Comparison of ENCODE assay signal across 9 cellular contexts in the genomic region with DNA sequence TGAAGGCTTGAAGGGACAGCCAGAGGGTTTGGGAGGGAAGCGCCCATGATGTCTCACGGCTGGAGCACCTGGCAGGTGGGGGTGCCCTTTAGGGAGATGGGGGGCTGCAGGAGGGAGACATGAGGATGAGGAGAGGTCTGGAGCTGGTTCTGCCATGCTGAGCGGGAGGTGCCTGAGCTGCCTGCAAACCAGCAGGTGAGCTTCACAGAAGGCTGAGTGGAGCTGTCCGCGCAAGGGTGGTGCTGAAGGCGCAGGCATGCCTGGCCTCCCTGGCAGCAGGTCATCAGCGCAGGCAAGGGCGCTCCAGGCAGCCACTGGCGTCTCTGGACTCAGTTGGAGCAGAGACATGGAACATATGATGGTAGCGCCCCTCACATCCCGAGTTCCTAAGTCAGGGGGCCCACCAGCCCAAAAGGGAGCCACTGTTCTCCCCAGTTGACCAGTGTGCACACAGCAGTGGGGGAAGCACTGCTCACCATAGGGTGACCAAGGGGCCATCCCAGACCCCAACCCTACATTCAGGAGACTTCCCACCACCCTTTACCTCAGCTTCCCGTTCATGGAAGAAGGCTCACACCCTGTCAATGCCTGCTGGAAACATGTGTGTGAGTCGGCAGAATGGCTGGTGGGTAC. TPM values are rescaled to one million over a fixed set of nuclear protein-coding genes. Genes with fewer than 3 reads are reported as not detected.
DNase-seq lines count a peak whose midpoint lies in the region; ATAC-seq, FAIRE-seq and TF ChIP-seq lines count a peak whose summit lies in the region.
"Had no signal": no experiment of that assay in that cellular context is flagged by ENCODE, and none has a peak within 500 bp of the region (broad histone marks: within the 10 kb centered on the region; RNA-seq: fewer than 3 reads in every experiment).

No MANE protein-coding gene starts in this region.

- H3K27me3 ChIP-seq in H7 (ENCODE audit: control insufficient read depth, insufficient read depth, low read length) (no peaks in the 10 kb centered on the region), NT2/D1 (ENCODE audit: insufficient read depth, insufficient read length) (peaks cover 43% of the 10 kb centered on the region)

- H3K4me3 ChIP-seq in H7 (ENCODE audit: insufficient read depth, low read depth, low read length) = no peak overlapping the region
- H3K4me3 ChIP-seq in NT2/D1 (ENCODE audit: insufficient read length, low read depth) = no peak overlapping the region
- H3K4me3 ChIP-seq in fibroblast of pulmonary artery (replicated peaks; ENCODE audit: low read depth, low read length) = no peak overlapping the region
- H3K4me3 ChIP-seq: dorsolateral prefrontal cortex had no signal

- peak; percentile 95 for DNase-seq in H7
- DNase-seq in NT2/D1 (ENCODE audit: low read depth, low spot score) = peak; percentile 77
- peak; percentile 21 for DNase-seq in fibroblast of pulmonary artery (ENCODE audit: low read depth)
- peak; percentile 73 for DNase-seq in retina
- no peak for DNase-seq in GM19239 (ENCODE audit: insufficient read length, low spot score)
- DNase-seq in activated gamma-delta T cell (lab: John Stamatoyannopoulos, UW) = no peak
- DNase-seq in cerebellar nuclear complex (lab: John Stamatoyannopoulos, UW) = no peak
- DNase-seq: dorsolateral prefrontal cortex had no signal

- no peak overlapping the region for H3K9ac ChIP-seq in NT2/D1 (ENCODE audit: insufficient read length, low read depth)

- FAIRE-seq in GM19239 (lab: Jason Lieb, UNC) = no peak

- H3K4me1 ChIP-seq in NT2/D1 (ENCODE audit: insufficient read depth, insufficient read length) = peaks cover 19% of the 10 kb centered on the region

- peaks cover 25% of the 10 kb centered on the region for H3K9me3 ChIP-seq in NT2/D1 (ENCODE audit: insufficient read depth, low read length)

- ATAC-seq in GM19397 (IDR thresholded peaks at IDR 0.05; ENCODE audit: unreplicated experiment) = no peak

- H3K36me3 ChIP-seq in H7 (replicated peaks; ENCODE audit: control insufficient read depth, insufficient read depth, low read length) (no peaks in the 10 kb centered on the region), NT2/D1 (ENCODE audit: insufficient read depth, insufficient read length, low read length) (no peaks in the 10 kb centered on the region)

- no peak for TF ChIP-seq CTCF in fibroblast of pulmonary artery (IDR thresholded peaks at IDR 0.05; ENCODE audit: low read length, missing control alignments)

RNA-seq across cellular contexts. Expression of a gene that starts 25.8 kb away (rescaled TPM):
- total RNA-seq in H7 (2014; rRNA removed; shearing (Covaris generic)) = 32.1 and 34.1 TPM in 2 replicates

Comparison
In these comparisons a context has a peak if more than half of its experiments do, and no peak if none do; other contexts are left out.
1. DNase-seq: peak in H7 (single experiment), NT2/D1 (single experiment), fibroblast of pulmonary artery (single experiment) and retina (single experiment); none in GM19239 (single experiment), activated gamma-delta T cell (single experiment) and cerebellar nuclear complex (0 of 2).